1 cellular context compared by ENCODE assay signal in genomic region chr20:64024141-64024990, GRCh38.
TF ChIP-seq lines count a peak whose summit lies in the region.

No MANE protein-coding gene starts in this region.

TF ChIP-seq in HepG2, 621 proteins besides CTCF, POLR2A, EP300 and RAD21 (continued from another document and continues in another):
- TF ChIP-seq, protein P1, sequence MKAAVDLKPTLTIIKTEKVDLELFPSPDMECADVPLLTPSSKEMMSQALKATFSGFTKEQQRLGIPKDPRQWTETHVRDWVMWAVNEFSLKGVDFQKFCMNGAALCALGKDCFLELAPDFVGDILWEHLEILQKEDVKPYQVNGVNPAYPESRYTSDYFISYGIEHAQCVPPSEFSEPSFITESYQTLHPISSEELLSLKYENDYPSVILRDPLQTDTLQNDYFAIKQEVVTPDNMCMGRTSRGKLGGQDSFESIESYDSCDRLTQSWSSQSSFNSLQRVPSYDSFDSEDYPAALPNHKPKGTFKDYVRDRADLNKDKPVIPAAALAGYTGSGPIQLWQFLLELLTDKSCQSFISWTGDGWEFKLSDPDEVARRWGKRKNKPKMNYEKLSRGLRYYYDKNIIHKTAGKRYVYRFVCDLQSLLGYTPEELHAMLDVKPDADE (CRISPR knock-in tag; IDR thresholded peaks at IDR 0.05), result no peak
- no peak for TF ChIP-seq ZNF552 (CRISPR knock-in tag; IDR thresholded peaks at IDR 0.05; ENCODE audit: borderline replicate concordance)
- TF ChIP-seq, protein P2, sequence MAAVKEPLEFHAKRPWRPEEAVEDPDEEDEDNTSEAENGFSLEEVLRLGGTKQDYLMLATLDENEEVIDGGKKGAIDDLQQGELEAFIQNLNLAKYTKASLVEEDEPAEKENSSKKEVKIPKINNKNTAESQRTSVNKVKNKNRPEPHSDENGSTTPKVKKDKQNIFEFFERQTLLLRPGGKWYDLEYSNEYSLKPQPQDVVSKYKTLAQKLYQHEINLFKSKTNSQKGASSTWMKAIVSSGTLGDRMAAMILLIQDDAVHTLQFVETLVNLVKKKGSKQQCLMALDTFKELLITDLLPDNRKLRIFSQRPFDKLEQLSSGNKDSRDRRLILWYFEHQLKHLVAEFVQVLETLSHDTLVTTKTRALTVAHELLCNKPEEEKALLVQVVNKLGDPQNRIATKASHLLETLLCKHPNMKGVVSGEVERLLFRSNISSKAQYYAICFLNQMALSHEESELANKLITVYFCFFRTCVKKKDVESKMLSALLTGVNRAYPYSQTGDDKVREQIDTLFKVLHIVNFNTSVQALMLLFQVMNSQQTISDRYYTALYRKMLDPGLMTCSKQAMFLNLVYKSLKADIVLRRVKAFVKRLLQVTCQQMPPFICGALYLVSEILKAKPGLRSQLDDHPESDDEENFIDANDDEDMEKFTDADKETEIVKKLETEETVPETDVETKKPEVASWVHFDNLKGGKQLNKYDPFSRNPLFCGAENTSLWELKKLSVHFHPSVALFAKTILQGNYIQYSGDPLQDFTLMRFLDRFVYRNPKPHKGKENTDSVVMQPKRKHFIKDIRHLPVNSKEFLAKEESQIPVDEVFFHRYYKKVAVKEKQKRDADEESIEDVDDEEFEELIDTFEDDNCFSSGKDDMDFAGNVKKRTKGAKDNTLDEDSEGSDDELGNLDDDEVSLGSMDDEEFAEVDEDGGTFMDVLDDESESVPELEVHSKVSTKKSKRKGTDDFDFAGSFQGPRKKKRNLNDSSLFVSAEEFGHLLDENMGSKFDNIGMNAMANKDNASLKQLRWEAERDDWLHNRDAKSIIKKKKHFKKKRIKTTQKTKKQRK (IDR thresholded peaks at IDR 0.05; ENCODE audit: low read length), result no peak
- no peak for TF ChIP-seq BRCA1 (CRISPR knock-in tag; IDR thresholded peaks at IDR 0.05)
- TF ChIP-seq MXD3 (CRISPR knock-in tag; IDR thresholded peaks at IDR 0.05), result peak; percentile 26; the same call in 1 of the 2 replicates
- peak; percentile 81 for TF ChIP-seq SNAPC2 (CRISPR knock-in tag; IDR thresholded peaks at IDR 0.05)
- TF ChIP-seq ZSCAN25 (CRISPR knock-in tag; IDR thresholded peaks at IDR 0.05), result peak; percentile 96
- peak; percentile 91 for TF ChIP-seq ZMAT3 (CRISPR knock-in tag; conservative IDR thresholded peaks at IDR 0.05)
- TF ChIP-seq IRX3 (CRISPR knock-in tag; IDR thresholded peaks at IDR 0.05; ENCODE audit: borderline replicate concordance, low read depth), result peak; percentile 80; the same call in 1 of the 2 replicates
- TF ChIP-seq NCOA1 (CRISPR knock-in tag; IDR thresholded peaks at IDR 0.05), result 0 out of 2 replicates have a peak, but pooled peaks have one; percentile 40
- 0 out of 2 replicates have a peak, but pooled peaks have one; percentile 44 for TF ChIP-seq MTERF4 (CRISPR knock-in tag; IDR thresholded peaks at IDR 0.05)
- TF ChIP-seq ZNF614 (CRISPR knock-in tag; IDR thresholded peaks at IDR 0.05; ENCODE audit: borderline replicate concordance), result peak; percentile 49
- TF ChIP-seq NFE2L1 (CRISPR knock-in tag; IDR thresholded peaks at IDR 0.05; ENCODE audit: borderline replicate concordance), result no peak
- no peak; the same call in 1 of the 2 replicates for TF ChIP-seq CENPBD1 (CRISPR knock-in tag; IDR thresholded peaks at IDR 0.05; ENCODE audit: borderline replicate concordance, low read depth)
- TF ChIP-seq ZNF644 (CRISPR knock-in tag; IDR thresholded peaks at IDR 0.05; ENCODE audit: low read depth), result peak; percentile 64; the same call in 1 of the 2 replicates
- peak; percentile 93 for TF ChIP-seq SAFB2 (CRISPR knock-in tag; IDR thresholded peaks at IDR 0.05; ENCODE audit: borderline replicate concordance, low read depth)
- TF ChIP-seq ZNF776 (CRISPR knock-in tag; IDR thresholded peaks at IDR 0.05), result no peak; the same call in 1 of the 2 replicates
- no peak for TF ChIP-seq ZBTB20 (CRISPR knock-in tag; IDR thresholded peaks at IDR 0.05; ENCODE audit: borderline replicate concordance, low read depth)
- peak; percentile 88; the same call in 1 of the 2 replicates for TF ChIP-seq ZNF44 (CRISPR knock-in tag; IDR thresholded peaks at IDR 0.05)
- TF ChIP-seq KLF9 (CRISPR knock-in tag; IDR thresholded peaks at IDR 0.05; ENCODE audit: low read depth), result 0 out of 2 replicates have a peak, but pooled peaks have one; percentile 19
- 0 out of 2 replicates have a peak, but pooled peaks have one; percentile 64 for TF ChIP-seq DR1 (CRISPR knock-in tag; IDR thresholded peaks at IDR 0.05)
- TF ChIP-seq TAF15 (IDR thresholded peaks at IDR 0.05; ENCODE audit: low read depth, low read length, poor library complexity, severe bottlenecking), result peak; percentile 80
- TF ChIP-seq SMARCC2 (IDR thresholded peaks at IDR 0.05), result 0 out of 2 replicates have a peak, but pooled peaks have one; percentile 22
- peak; percentile 68 for TF ChIP-seq LCORL (IDR thresholded peaks at IDR 0.05)
- peak; percentile 75 for TF ChIP-seq LCORL (CRISPR knock-in tag; IDR thresholded peaks at IDR 0.05)
- TF ChIP-seq ZNF777 (CRISPR knock-in tag; IDR thresholded peaks at IDR 0.05), result peak; percentile 32; the same call in 1 of the 2 replicates
- TF ChIP-seq, protein P3, sequence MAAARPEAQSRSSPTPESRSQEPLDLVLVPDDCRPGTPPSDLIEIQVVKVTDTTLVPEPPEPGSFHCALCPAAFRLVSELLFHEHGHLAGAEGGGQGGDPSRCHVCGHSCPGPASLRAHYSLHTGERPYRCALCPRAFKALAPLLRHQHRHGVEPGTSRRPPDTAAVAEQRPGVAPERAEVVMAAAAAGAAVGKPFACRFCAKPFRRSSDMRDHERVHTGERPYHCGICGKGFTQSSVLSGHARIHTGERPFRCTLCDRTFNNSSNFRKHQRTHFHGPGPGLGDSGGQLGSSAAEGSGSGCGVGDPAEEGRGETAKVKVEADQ (CRISPR knock-in tag; IDR thresholded peaks at IDR 0.05; ENCODE audit: borderline replicate concordance), result peak; percentile 94; the same call in 1 of the 2 replicates
- TF ChIP-seq ARNT2 (CRISPR knock-in tag; IDR thresholded peaks at IDR 0.05; ENCODE audit: low read depth), result 0 out of 2 replicates have a peak, but pooled peaks have one; percentile 76
- peak; percentile 98 for TF ChIP-seq REPIN1 (CRISPR knock-in tag; IDR thresholded peaks at IDR 0.05; ENCODE audit: borderline replicate concordance, low read depth)
- TF ChIP-seq SATB2 (CRISPR knock-in tag; IDR thresholded peaks at IDR 0.05), result no peak
- peak; percentile 80 for TF ChIP-seq PATZ1 (CRISPR knock-in tag; IDR thresholded peaks at IDR 0.05)
- TF ChIP-seq, protein P4, sequence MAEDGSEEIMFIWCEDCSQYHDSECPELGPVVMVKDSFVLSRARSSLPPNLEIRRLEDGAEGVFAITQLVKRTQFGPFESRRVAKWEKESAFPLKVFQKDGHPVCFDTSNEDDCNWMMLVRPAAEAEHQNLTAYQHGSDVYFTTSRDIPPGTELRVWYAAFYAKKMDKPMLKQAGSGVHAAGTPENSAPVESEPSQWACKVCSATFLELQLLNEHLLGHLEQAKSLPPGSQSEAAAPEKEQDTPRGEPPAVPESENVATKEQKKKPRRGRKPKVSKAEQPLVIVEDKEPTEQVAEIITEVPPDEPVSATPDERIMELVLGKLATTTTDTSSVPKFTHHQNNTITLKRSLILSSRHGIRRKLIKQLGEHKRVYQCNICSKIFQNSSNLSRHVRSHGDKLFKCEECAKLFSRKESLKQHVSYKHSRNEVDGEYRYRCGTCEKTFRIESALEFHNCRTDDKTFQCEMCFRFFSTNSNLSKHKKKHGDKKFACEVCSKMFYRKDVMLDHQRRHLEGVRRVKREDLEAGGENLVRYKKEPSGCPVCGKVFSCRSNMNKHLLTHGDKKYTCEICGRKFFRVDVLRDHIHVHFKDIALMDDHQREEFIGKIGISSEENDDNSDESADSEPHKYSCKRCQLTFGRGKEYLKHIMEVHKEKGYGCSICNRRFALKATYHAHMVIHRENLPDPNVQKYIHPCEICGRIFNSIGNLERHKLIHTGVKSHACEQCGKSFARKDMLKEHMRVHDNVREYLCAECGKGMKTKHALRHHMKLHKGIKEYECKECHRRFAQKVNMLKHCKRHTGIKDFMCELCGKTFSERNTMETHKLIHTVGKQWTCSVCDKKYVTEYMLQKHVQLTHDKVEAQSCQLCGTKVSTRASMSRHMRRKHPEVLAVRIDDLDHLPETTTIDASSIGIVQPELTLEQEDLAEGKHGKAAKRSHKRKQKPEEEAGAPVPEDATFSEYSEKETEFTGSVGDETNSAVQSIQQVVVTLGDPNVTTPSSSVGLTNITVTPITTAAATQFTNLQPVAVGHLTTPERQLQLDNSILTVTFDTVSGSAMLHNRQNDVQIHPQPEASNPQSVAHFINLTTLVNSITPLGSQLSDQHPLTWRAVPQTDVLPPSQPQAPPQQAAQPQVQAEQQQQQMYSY (CRISPR knock-in tag; IDR thresholded peaks at IDR 0.05), result 0 out of 2 replicates have a peak, but pooled peaks have one; percentile 33
- peak; percentile 86; the same call in 1 of the 2 replicates for TF ChIP-seq HMG20A (CRISPR knock-in tag; IDR thresholded peaks at IDR 0.05; ENCODE audit: borderline replicate concordance)
- TF ChIP-seq SOX5 (CRISPR knock-in tag; IDR thresholded peaks at IDR 0.05; ENCODE audit: borderline replicate concordance), result peak; percentile 97
- TF ChIP-seq ZNF143 (CRISPR knock-in tag; IDR thresholded peaks at IDR 0.05), result peak; percentile 43
- TF ChIP-seq ZNF878 (CRISPR knock-in tag; IDR thresholded peaks at IDR 0.05), result no peak
- TF ChIP-seq RERE (CRISPR knock-in tag; IDR thresholded peaks at IDR 0.05; ENCODE audit: low read depth), result peak; percentile 43; the same call in 1 of the 2 replicates
- TF ChIP-seq RCOR2 (CRISPR knock-in tag; IDR thresholded peaks at IDR 0.05), result 0 out of 2 replicates have a peak, but pooled peaks have one; percentile 80
- no peak for TF ChIP-seq EZH2 (conservative IDR thresholded peaks at IDR 0.05; ENCODE audit: low read depth, low read length)
- TF ChIP-seq BATF2 (CRISPR knock-in tag; IDR thresholded peaks at IDR 0.05), result no peak
- peak; percentile 87 for TF ChIP-seq ZFY (CRISPR knock-in tag; IDR thresholded peaks at IDR 0.05)
- TF ChIP-seq KMT2B (CRISPR knock-in tag; IDR thresholded peaks at IDR 0.05), result no peak; the same call in 1 of the 2 replicates
- peak; percentile 79 for TF ChIP-seq MED1 (CRISPR knock-in tag; IDR thresholded peaks at IDR 0.05)
- TF ChIP-seq CENPX (CRISPR knock-in tag; IDR thresholded peaks at IDR 0.05), result no peak
